In the genomic region with DNA sequence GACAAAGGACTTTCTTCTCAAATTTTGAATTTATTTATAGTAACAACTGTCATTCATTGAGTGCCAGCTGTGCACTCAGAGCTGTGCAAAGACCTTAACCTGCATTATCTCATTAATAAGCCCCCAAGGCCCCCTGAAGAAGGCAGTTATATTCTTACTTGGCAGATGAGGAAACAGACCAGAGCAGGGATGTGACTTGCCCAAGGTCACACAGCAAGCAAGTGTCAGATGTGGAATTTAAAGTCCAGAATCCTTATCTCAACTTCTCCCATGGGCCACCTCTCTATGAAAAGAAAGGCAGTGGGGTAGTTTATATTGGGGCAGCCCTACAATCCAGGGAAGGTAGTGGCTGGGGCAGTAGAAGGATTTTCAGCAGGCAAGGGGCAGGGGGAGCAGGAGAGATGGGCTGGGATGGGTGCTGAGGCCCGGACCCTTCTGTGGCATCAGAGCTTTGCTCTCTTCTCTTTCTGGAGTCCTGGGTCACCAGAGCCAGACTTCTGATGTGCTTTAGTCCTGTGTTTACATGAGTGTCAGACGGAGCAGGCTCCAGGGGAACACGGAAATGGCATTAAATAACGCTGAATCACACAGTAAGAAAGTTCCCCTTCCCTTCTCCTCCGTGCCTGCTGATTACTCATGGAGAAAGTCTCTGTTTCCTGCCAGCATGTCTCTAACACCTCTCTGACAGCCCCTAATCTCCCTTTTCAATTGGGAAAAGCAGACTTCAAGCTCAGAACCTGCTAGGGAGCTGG, we compare ENCODE assay signal across 8 cellular contexts.
DNase-seq lines count a peak whose midpoint lies in the region; ATAC-seq and TF ChIP-seq lines count a peak whose summit lies in the region.
"Had no signal": no experiment of that assay in that cellular context is flagged by ENCODE, and none has a peak within 500 bp of the region (broad histone marks: within the 10 kb centered on the region; RNA-seq: fewer than 3 reads in every experiment).

No MANE protein-coding gene starts in this region.

- H3K9me3 ChIP-seq in muscle layer of duodenum (ENCODE audit: control insufficient read depth in 1 of 2, low read length in 2 of 2): no peaks in the 10 kb centered on the region
- H3K9me3 ChIP-seq: neutrophil had no signal

- peak overlapping the region; percentile 5 for H3K4me3 ChIP-seq in GM12875 (ENCODE audit: low read depth, low read length)
- H3K4me3 ChIP-seq in coronary artery: no peak overlapping the region
- H3K4me3 ChIP-seq in muscle layer of duodenum (ENCODE audit: low read depth in 1 of 2, low read length in 2 of 2): no peak overlapping the region

- TF ChIP-seq CTCF in GM12875 (IDR thresholded peaks at IDR 0.05; ENCODE audit: borderline replicate concordance, insufficient read depth, low read depth, low read length) (no peak), coronary artery (IDR thresholded peaks at IDR 0.05) (no peak)

- H3K27me3 ChIP-seq in muscle layer of duodenum (ENCODE audit: low read depth, low read length): no peaks in the 10 kb centered on the region
- H3K27me3 ChIP-seq: neutrophil had no signal

- H3K27ac ChIP-seq in coronary artery: peak overlapping the region; percentile 19 to 82
- H3K27ac ChIP-seq in muscle layer of duodenum (ENCODE audit: low read length): peak overlapping the region; percentile 19
- H3K27ac ChIP-seq: neutrophil had no signal

- ATAC-seq in GM21786 (IDR thresholded peaks at IDR 0.05; ENCODE audit: unreplicated experiment): no peak

- DNase-seq in NCI-H226: peak; percentile 94
- no peak for DNase-seq in coronary artery (ENCODE audit: low spot score)
- no peak for DNase-seq in COLO829 (ENCODE audit: low spot score)
- no peak for DNase-seq in activated gamma-delta T cell (lab: John Stamatoyannopoulos, UW)

- peaks cover 9 to 16% of the 10 kb centered on the region in 2 donors for H3K4me1 ChIP-seq in muscle layer of duodenum (ENCODE audit: control insufficient read depth in 1 of 2, insufficient read depth in 2 of 2, low read length in 2 of 2)

- H3K36me3 ChIP-seq in muscle layer of duodenum (ENCODE audit: control insufficient read depth in 1 of 2, insufficient read depth in 2 of 2, low read length in 2 of 2): no peaks in the 10 kb centered on the region
- H3K36me3 ChIP-seq: neutrophil had no signal
